Comparison of ENCODE assay signal across 8 cellular contexts in genomic region chr3:139319428-139320402, GRCh38. TPM values are rescaled to one million over a fixed set of nuclear protein-coding genes. Genes with fewer than 3 reads are reported as not detected.
DNase-seq lines count a peak whose midpoint lies in the region; ATAC-seq, FAIRE-seq and TF ChIP-seq lines count a peak whose summit lies in the region.

No MANE protein-coding gene starts in this region.

- WGBS in A549 (ENCODE audit: missing lambda C conversion rate), result 65% methylated on average over 7 of the region's 10 CpGs

- H2AFZ ChIP-seq in endothelial cell of umbilical vein (ENCODE audit: low read depth, low read length), result no peak overlapping the region

- H3K4me2 ChIP-seq in A549 (no peak overlapping the region), DOHH2 (ENCODE audit: low read length) (no peak overlapping the region), endothelial cell of umbilical vein (ENCODE audit: insufficient read depth, low read length) (no peak overlapping the region)

- peak in 1 of 2 experiments; percentile 24 for DNase-seq in A549 (ENCODE audit: low read depth in 1 of 2, low spot score in 1 of 2)
- DNase-seq in NCI-H69 (lab: John Stamatoyannopoulos, UW), result peak; percentile 65
- DNase-seq in endothelial cell of umbilical vein (ENCODE audit: low read depth, low spot score), result peak; percentile 5
- DNase-seq in nucleus accumbens (lab: John Stamatoyannopoulos, UW), result no peak
- DNase-seq in NCI-H187 (lab: John Stamatoyannopoulos, UW), result no peak

- H3K9me1 ChIP-seq in endothelial cell of umbilical vein (replicated peaks; ENCODE audit: control insufficient read depth, extremely low read depth, insufficient read depth, low read length), result no peaks in the 10 kb centered on the region

- H4K20me1 ChIP-seq in DOHH2 (ENCODE audit: control insufficient read depth, insufficient read depth, low read depth, low read length), result no peaks in the 10 kb centered on the region
- H4K20me1 ChIP-seq in endothelial cell of umbilical vein (replicated peaks; ENCODE audit: control insufficient read depth, extremely low read depth, insufficient read depth, low read length), result no peaks in the 10 kb centered on the region

- TF ChIP-seq CTCF in A549 (IDR thresholded peaks at IDR 0.05) (no peak), DOHH2 (IDR thresholded peaks at IDR 0.05; ENCODE audit: low read depth, low read length, poor library complexity, severe bottlenecking) (peak; percentile 24), endothelial cell of umbilical vein (IDR thresholded peaks at IDR 0.05; ENCODE audit: extremely low read depth in 1 of 2, insufficient read depth in 1 of 2, low read depth in 1 of 2, low read length in 2 of 2) (peak; percentile 23 to 41)

- H3K4me1 ChIP-seq in A549 (peaks cover 17% of the 10 kb centered on the region), DOHH2 (ENCODE audit: control insufficient read depth, low read length) (no peaks in the 10 kb centered on the region), endothelial cell of umbilical vein (ENCODE audit: control insufficient read depth, extremely low read depth, insufficient read depth, low read length) (no peaks in the 10 kb centered on the region)

- no TSS peak for BruUV-seq in endothelial cell of umbilical vein (replicated peaks; lab: Mats Ljungman, UMichigan)

- peaks cover under 1% of the 10 kb centered on the region for H3K27me3 ChIP-seq in DOHH2 (ENCODE audit: control insufficient read depth, low read length)
- H3K27me3 ChIP-seq in endothelial cell of umbilical vein (ENCODE audit: control insufficient read depth in 2 of 2, insufficient read depth in 2 of 2, low read length in 2 of 2), result peaks cover 0 to 4% of the 10 kb centered on the region in 2 experiments

- H3K9me3 ChIP-seq in A549 (no peaks in the 10 kb centered on the region), DOHH2 (ENCODE audit: control insufficient read depth, insufficient read depth, low read length) (no peaks in the 10 kb centered on the region), endothelial cell of umbilical vein (replicated peaks; ENCODE audit: control insufficient read depth, insufficient read depth, low read length) (no peaks in the 10 kb centered on the region)

- dilution Hi-C loops in endothelial cell of umbilical vein (cut with MboI; ENCODE audit: extremely low pct_ligation_motif_present, low sequenced_read_pairs), result no loop called here

- H3K9me2 ChIP-seq in DOHH2 (replicated peaks; ENCODE audit: control insufficient read depth, low read length), result no peaks in the 10 kb centered on the region

- intact Hi-C loops in endothelial cell of umbilical vein (cut with micrococcal nuclease), result no loop called here

- CTCF ChIA-PET in A549 (lab: Yijun Ruan, JAX) (interaction anchor here (0.5 to 10.6 kb wide), 6 partner anchors 9 to 215 kb away, joined by 3 to 55 read pairs (median 6); no protein-coding TSS in a partner anchor), endothelial cell of umbilical vein (lab: Charles Lee) (interaction anchor here (1.0 to 1.7 kb wide), 5 partner anchors 9 to 208 kb away, joined by 3 to 8 read pairs (median 4); no protein-coding TSS in a partner anchor)

- H3F3A ChIP-seq in DOHH2 (ENCODE audit: control insufficient read depth, insufficient read depth), result no peaks in the 10 kb centered on the region

- H3K9ac ChIP-seq in endothelial cell of umbilical vein (replicated peaks; ENCODE audit: extremely low read depth, insufficient read depth, low read length), result no peak overlapping the region

- POLR2A ChIA-PET in A549 (lab: Yijun Ruan, JAX) (no interaction called here), endothelial cell of umbilical vein (lab: Charles Lee) (no interaction called here)

- no peak for TF ChIP-seq POLR2A in A549 (IDR thresholded peaks at IDR 0.05; ENCODE audit: low read length)
- no peak for TF ChIP-seq POLR2A in endothelial cell of umbilical vein (IDR thresholded peaks at IDR 0.05; ENCODE audit: low read depth, low read length)

- no peaks in the 10 kb centered on the region for H3K79me2 ChIP-seq in DOHH2 (ENCODE audit: control insufficient read depth, low read length)
- no peaks in the 10 kb centered on the region for H3K79me2 ChIP-seq in endothelial cell of umbilical vein (ENCODE audit: control insufficient read depth, insufficient read depth, low read length)

- no peak for FAIRE-seq in A549 (lab: Jason Lieb, UNC)
- FAIRE-seq in endothelial cell of umbilical vein (lab: Jason Lieb, UNC), result peak; percentile 62

- no peak for TF ChIP-seq RAD21 in A549 (conservative IDR thresholded peaks at IDR 0.05 in 1 of 2, IDR thresholded peaks at IDR 0.05 in 1 of 2)

- H3K27ac ChIP-seq in A549 (peak overlapping the region in 1 of 2 experiments; percentile 64; a peak in 2 of 6 replicates), DOHH2 (ENCODE audit: low read depth, low read length) (no peak overlapping the region), endothelial cell of umbilical vein (ENCODE audit: insufficient read depth, low read depth, low read length) (no peak overlapping the region)

- ATAC-seq in A549 (peak; percentile 26 to 69; a peak in 3 of 6 replicates), HG03457 (IDR thresholded peaks at IDR 0.05; ENCODE audit: unreplicated experiment) (no peak), HG02973 (IDR thresholded peaks at IDR 0.05; ENCODE audit: unreplicated experiment) (no peak)

- no peaks in the 10 kb centered on the region for H3K36me3 ChIP-seq in DOHH2 (ENCODE audit: control insufficient read depth, low read length)
- H3K36me3 ChIP-seq in endothelial cell of umbilical vein (ENCODE audit: control insufficient read depth in 2 of 2, extremely low read depth in 1 of 2, insufficient read depth in 2 of 2, low read length in 2 of 2), result no peaks in the 10 kb centered on the region

- H3K4me3 ChIP-seq in A549, result no peak overlapping the region
- H3K4me3 ChIP-seq in DOHH2 (ENCODE audit: low read length), result no peak overlapping the region
- H3K4me3 ChIP-seq in endothelial cell of umbilical vein (replicated peaks in 1 of 3; ENCODE audit: insufficient read depth in 1 of 3, low read depth in 1 of 3, low read length in 3 of 3), result no peak overlapping the region

- TF ChIP-seq EP300 in A549 (IDR thresholded peaks at IDR 0.05), result no peak

TF ChIP-seq in A549, 52 proteins besides CTCF, POLR2A, EP300 and RAD21 (continues in another document):
- TF ChIP-seq ATOH8 (CRISPR knock-in tag; IDR thresholded peaks at IDR 0.05; ENCODE audit: low read depth) (no peak), ZC3H11A (IDR thresholded peaks at IDR 0.05) (no peak), BCL3 (IDR thresholded peaks at IDR 0.05) (no peak), RNF2 (IDR thresholded peaks at IDR 0.05; ENCODE audit: borderline replicate concordance, low read depth) (no peak)

TF ChIP-seq in endothelial cell of umbilical vein, 7 proteins besides CTCF, POLR2A, EP300 and RAD21:
- no peak for TF ChIP-seq MYC (IDR thresholded peaks at IDR 0.05; ENCODE audit: low read depth, low read length)

RNA-seq across cellular contexts. Expression of gene MRPS22, which starts 24.1 kb away (rescaled TPM):
- polyA plus RNA-seq in A549 (2011; rRNA removed) (37.2 and 57.3 TPM in 2 replicates), A549 (2017; fragmentation: RNase III; extraction: RNeasy Plus Mini Kit Qiagen cat#74134 plus additional on column Dnase treatment) (47.3 to 56.4 TPM (median 49.6 TPM) in 3 replicates), endothelial cell of umbilical vein (23.7 and 33.8 TPM in 2 replicates)
- polyA plus RNA-seq in A549 (2012; cell fraction: cytosol; rRNA removed), result 27.7 and 32.9 TPM in 2 replicates
- polyA plus RNA-seq in A549 (2012; cell fraction: nucleus; rRNA removed), result 21.5 and 22.4 TPM in 2 replicates
- 8.5 and 9.2 TPM in 2 replicates for polyA minus RNA-seq in A549 (2011; rRNA and poly(A)+ RNA removed)
- total RNA-seq in endothelial cell of umbilical vein, result 41.0 and 45.6 TPM in 2 replicates
- 46.4 and 46.7 TPM in 2 replicates for polyA plus RNA-seq in endothelial cell of umbilical vein (2011; cell fraction: cytosol; rRNA removed)
- polyA plus RNA-seq in endothelial cell of umbilical vein (2011; cell fraction: nucleus; rRNA removed), result 57.6 and 73.1 TPM in 2 replicates
- 37.3 and 49.4 TPM in 2 replicates for polyA plus RNA-seq in endothelial cell of umbilical vein (2012)
- polyA minus RNA-seq in endothelial cell of umbilical vein, result 16.2 and 17.9 TPM in 2 replicates
- 24.7 TPM for polyA minus RNA-seq in endothelial cell of umbilical vein (2011; cell fraction: cytosol; rRNA and poly(A)+ RNA removed)
- polyA minus RNA-seq in endothelial cell of umbilical vein (2011; cell fraction: nucleus; rRNA and poly(A)+ RNA removed), result 36.1 and 39.6 TPM in 2 replicates

Comparison
In these comparisons a context has a peak if more than half of its experiments do, and no peak if none do; other contexts are left out.
1. ATAC-seq: peak in A549 (2 of 2); none in HG03457 (single experiment) and HG02973 (single experiment).
2. DNase-seq: peak in NCI-H69 (single experiment) and endothelial cell of umbilical vein (single experiment); none in nucleus accumbens (0 of 56) and NCI-H187 (0 of 2).